In genomic region chr11:17803751-17804334, GRCh38 we compare ENCODE assay signal across 23 cellular contexts.
DNase-seq lines count a peak whose midpoint lies in the region; ATAC-seq, FAIRE-seq and TF ChIP-seq lines count a peak whose summit lies in the region.
"Had no signal": no experiment of that assay in that cellular context is flagged by ENCODE, and none has a peak within 500 bp of the region (broad histone marks: within the 10 kb centered on the region; RNA-seq: fewer than 3 reads in every experiment).

No MANE protein-coding gene starts in this region.

- DNase-seq in DMS 273 (lab: John Stamatoyannopoulos, UW; ENCODE audit: unreplicated experiment), result peak; percentile 35
- no peak for DNase-seq in DMS 273 treated with DMSO at 0.1 percent for 48 hours (lab: John Stamatoyannopoulos, UW)
- DNase-seq in LHCN-M2 (ENCODE audit: low read depth), result peak; percentile 23
- peak; percentile 75 for DNase-seq in NCI-H69 (lab: John Stamatoyannopoulos, UW)
- no peak for DNase-seq in H54 (ENCODE audit: insufficient read length, low spot score)
- DNase-seq: CD4-positive, alpha-beta T cell; DND-41; H7; left cardiac atrium; mesenchymal stem cell; NCI-H1436 treated with DMSO at 0.1 percent for 48 hours; NCI-H446; Peyer's patch; psoas muscle; SIG-M5; stimulated activated CD8-positive, alpha-beta memory T cell treated with anti-CD3 and anti-CD28 coated beads, Interleukin-4, amount 100 ng/mL, for 48 hours; SW 1271; T1000 had no signal

- FAIRE-seq in islet of Langerhans (lab: Jason Lieb, UNC) (peak; percentile 27), H54 (lab: Jason Lieb, UNC) (no peak)
- FAIRE-seq: HepG2 had no signal

- TF ChIP-seq POLR2A in H54 (IDR thresholded peaks at IDR 0.05; ENCODE audit: low read depth, low read length), result no peak

- no peak for ATAC-seq in HG03469 (IDR thresholded peaks at IDR 0.05; ENCODE audit: unreplicated experiment)
- no peak for ATAC-seq in GM18868 (IDR thresholded peaks at IDR 0.05; ENCODE audit: unreplicated experiment)
- ATAC-seq: GM12878, HepG2, left cardiac atrium, psoas muscle had no signal

Comparison
In these comparisons a context has a peak if more than half of its experiments do, and no peak if none do; other contexts are left out.
1. DNase-seq: peak in DMS 273 (single experiment), LHCN-M2 (single experiment) and NCI-H69 (single experiment); none in DMS 273 treated with DMSO at 0.1 percent for 48 hours (single experiment) and H54 (single experiment).